ENCODE assay signal across 9 cellular contexts in the genomic region with DNA sequence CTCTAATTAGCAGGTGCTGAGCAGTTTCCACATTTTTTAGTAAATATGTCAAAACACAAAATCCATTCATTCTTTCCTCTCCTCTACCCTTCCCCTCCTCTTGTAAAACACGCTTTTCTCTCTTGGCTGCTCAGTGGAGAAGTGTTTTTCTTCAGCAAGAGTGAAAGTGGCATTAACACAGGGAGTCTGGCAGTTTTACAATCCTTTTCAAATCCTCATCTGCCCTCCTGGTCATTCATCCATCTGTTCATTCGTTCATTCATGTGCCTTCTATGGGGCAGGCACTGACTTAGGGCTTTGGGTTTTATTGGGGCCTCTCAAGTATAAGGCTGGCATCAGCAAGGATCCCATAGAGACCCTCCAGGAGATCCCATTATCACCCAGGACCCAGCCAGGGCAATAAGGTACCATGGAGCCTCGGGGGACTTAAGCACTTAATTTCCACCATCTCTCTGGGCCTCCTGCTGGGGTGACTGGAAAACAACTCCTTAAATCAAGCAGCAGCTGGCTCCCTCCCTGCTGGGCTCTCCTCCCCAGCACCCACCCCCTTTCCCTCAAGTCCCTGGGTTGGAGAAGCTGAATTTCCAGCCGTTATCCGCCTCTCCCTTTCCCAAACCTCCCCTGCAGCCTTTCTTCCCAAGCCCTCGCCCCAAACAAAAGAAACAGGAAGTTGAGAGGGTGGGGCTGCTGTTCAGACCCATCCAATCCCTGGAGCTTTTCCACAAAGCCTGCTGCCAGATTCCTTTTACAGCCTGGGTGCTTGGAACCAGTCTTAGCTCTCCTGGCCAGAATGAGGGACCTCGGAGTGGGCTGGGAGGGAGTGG. TPM values are rescaled to one million over a fixed set of nuclear protein-coding genes. Genes with fewer than 3 reads are reported as not detected.
DNase-seq lines count a peak whose midpoint lies in the region; ATAC-seq and TF ChIP-seq lines count a peak whose summit lies in the region.
"Had no signal": no experiment of that assay in that cellular context is flagged by ENCODE, and none has a peak within 500 bp of the region (broad histone marks: within the 10 kb centered on the region; RNA-seq: fewer than 3 reads in every experiment).

No MANE protein-coding gene starts in this region.

- H3K9me2 ChIP-seq in Karpas-422 (replicated peaks; ENCODE audit: insufficient read depth, low read length), result no peaks in the 10 kb centered on the region

- H3K4me2 ChIP-seq in Karpas-422 (ENCODE audit: low read depth, low read length, poor library complexity, severe bottlenecking), result no peak overlapping the region

- H3K9me3 ChIP-seq in HUES6 (ENCODE audit: control insufficient read depth, insufficient read depth, low read depth, low read length), result no peaks in the 10 kb centered on the region
- H3K9me3 ChIP-seq in RWPE2 (ENCODE audit: severe bottlenecking), result no peaks in the 10 kb centered on the region
- H3K9me3 ChIP-seq in cardiac muscle cell (ENCODE audit: low read depth), result no peaks in the 10 kb centered on the region
- no peaks in the 10 kb centered on the region for H3K9me3 ChIP-seq in Karpas-422 (ENCODE audit: low read length)
- H3K9me3 ChIP-seq in body of pancreas, result no peaks in the 10 kb centered on the region

- H3K79me2 ChIP-seq in Karpas-422 (ENCODE audit: low read length), result no peaks in the 10 kb centered on the region

- H3K9ac ChIP-seq in HUES6 (ENCODE audit: low read length) (no peak overlapping the region), Karpas-422 (ENCODE audit: low read length) (no peak overlapping the region)

- DNase-seq in RWPE2 (ENCODE audit: low spot score), result no peak
- DNase-seq in cardiac muscle cell (ENCODE audit: low read depth in 1 of 2, low spot score in 1 of 2), result peak; percentile 57 to 83
- no peak for DNase-seq in Karpas-422
- no peak for DNase-seq in body of pancreas
- no peak for DNase-seq in activated CD4-positive, alpha-beta T cell treated with anti-CD3 and anti-CD28 coated beads, Interleukin-2, amount 50 U/mL, for 4 hours
- DNase-seq: activated T-cell treated with anti-CD3 and anti-CD28 coated beads, Interleukin-2, amount 50 U/mL, for 48 hours had no signal

- intact Hi-C loops in body of pancreas (cut with DNase I), result no loop called here

- H3K27ac ChIP-seq in HUES6 (ENCODE audit: low read depth, low read length) (no peak overlapping the region), RWPE2 (ENCODE audit: poor library complexity, severe bottlenecking) (no peak overlapping the region), cardiac muscle cell (no peak overlapping the region), skin epidermis (peak overlapping the region in 12 of 21 experiments; percentile 0 to 63 (median 28)), Karpas-422 (ENCODE audit: low read length) (no peak overlapping the region), body of pancreas (no peak overlapping the region)

- no peak for TF ChIP-seq CTCF in RWPE2 (IDR thresholded peaks at IDR 0.05; ENCODE audit: poor library complexity, severe bottlenecking)
- TF ChIP-seq CTCF in cardiac muscle cell (IDR thresholded peaks at IDR 0.05; ENCODE audit: low read depth, low read length), result peak; percentile 28
- TF ChIP-seq CTCF in body of pancreas (IDR thresholded peaks at IDR 0.05), result no peak

- no peak overlapping the region for H2AFZ ChIP-seq in Karpas-422 (ENCODE audit: low read length)

- H3K36me3 ChIP-seq in HUES6 (ENCODE audit: control insufficient read depth, insufficient read depth, low read length) (no peaks in the 10 kb centered on the region), RWPE2 (ENCODE audit: low read depth) (no peaks in the 10 kb centered on the region), cardiac muscle cell (no peaks in the 10 kb centered on the region), Karpas-422 (ENCODE audit: insufficient read depth, low read length) (no peaks in the 10 kb centered on the region), body of pancreas (replicated peaks in 1 of 2; ENCODE audit: insufficient read depth in 1 of 2, low read depth in 2 of 2) (no peaks in the 10 kb centered on the region)

- H3K27me3 ChIP-seq in HUES6 (ENCODE audit: control insufficient read depth, insufficient read depth, low read length) (peaks cover 3% of the 10 kb centered on the region; the same call in 1 of the 2 replicates), RWPE2 (ENCODE audit: insufficient read depth, poor library complexity, severe bottlenecking) (no peaks in the 10 kb centered on the region), cardiac muscle cell (no peaks in the 10 kb centered on the region), Karpas-422 (ENCODE audit: low read length) (no peaks in the 10 kb centered on the region), body of pancreas (no peaks in the 10 kb centered on the region)

- ATAC-seq in RWPE2 (ENCODE audit: low read depth) (peak; percentile 78), body of pancreas (no peak), HG02678 (IDR thresholded peaks at IDR 0.05; ENCODE audit: unreplicated experiment) (no peak)

- H3K4me3 ChIP-seq in HUES6 (ENCODE audit: low read depth, low read length) (0 out of 2 replicates have a peak overlapping the region, but pooled peaks have one; percentile 12), RWPE2 (ENCODE audit: severe bottlenecking) (no peak overlapping the region), cardiac muscle cell (no peak overlapping the region), skin epidermis (no peak overlapping the region), Karpas-422 (ENCODE audit: low read length) (no peak overlapping the region), body of pancreas (no peak overlapping the region)

- H3K4me1 ChIP-seq in HUES6 (ENCODE audit: control insufficient read depth, insufficient read depth, low read length) (peaks cover 37% of the 10 kb centered on the region), RWPE2 (ENCODE audit: insufficient read depth, poor library complexity, severe bottlenecking) (peaks cover 10% of the 10 kb centered on the region), cardiac muscle cell (ENCODE audit: low read depth) (peaks cover 4% of the 10 kb centered on the region), Karpas-422 (ENCODE audit: low read length) (no peaks in the 10 kb centered on the region), body of pancreas (no peaks in the 10 kb centered on the region)

- TF ChIP-seq POLR2A in body of pancreas (IDR thresholded peaks at IDR 0.05), result no peak

- 37 to 40% methylated on average over 7 of the region's 7 CpGs for WGBS in body of pancreas, 2 donors

- no peaks in the 10 kb centered on the region for H4K20me1 ChIP-seq in Karpas-422 (ENCODE audit: insufficient read depth, low read depth, low read length)

RNA-seq across cellular contexts. Expression of a gene that starts 32.6 kb away (rescaled TPM):
- total RNA-seq in cardiac muscle cell, result not detected in 2 replicates
- polyA plus RNA-seq in cardiac muscle cell, result not detected in 2 replicates
- not detected in 2 replicates for total RNA-seq in Karpas-422 (2014; rRNA removed; shearing (Covaris generic); ENCODE audit: low replicate concordance)
- total RNA-seq in body of pancreas, result 1 to 10 TPM in 1 of 2 donors, under 1 TPM in 1; 0.52 to 2.6 TPM

Comparison
In these comparisons a context has a peak if more than half of its experiments do, and no peak if none do; other contexts are left out.
1. H3K27ac ChIP-seq: peak in skin epidermis (12 of 21); none in HUES6 (single experiment), RWPE2 (single experiment), cardiac muscle cell (single experiment), Karpas-422 (single experiment) and body of pancreas (0 of 4).
2. DNase-seq: peak in cardiac muscle cell (2 of 2); none in RWPE2 (single experiment), Karpas-422 (single experiment), body of pancreas (0 of 4) and activated CD4-positive, alpha-beta T cell treated with anti-CD3 and anti-CD28 coated beads, Interleukin-2, amount 50 U/mL, for 4 hours (0 of 2).